ENCODE assay signal across 16 cellular contexts in genomic region chr20:36823126-36823525, GRCh38. TPM values are rescaled to one million over a fixed set of nuclear protein-coding genes. Genes with fewer than 3 reads are reported as not detected.
DNase-seq lines count a peak whose midpoint lies in the region; ATAC-seq and TF ChIP-seq lines count a peak whose summit lies in the region.
"Had no signal": no experiment of that assay in that cellular context is flagged by ENCODE, and none has a peak within 500 bp of the region (broad histone marks: within the 10 kb centered on the region; RNA-seq: fewer than 3 reads in every experiment).

No MANE protein-coding gene starts in this region.

- H3K27me3 Mint-ChIP-seq in activated T-cell treated with anti-CD3 and anti-CD28 coated beads, Interleukin-2, amount 50 U/mL, for 72 hours (ENCODE audit: low read depth), result no peaks in the 10 kb centered on the region

- no peaks in the 10 kb centered on the region for H3K9me3 ChIP-seq in adrenal gland (replicated peaks in 1 of 3)

- DNase-seq in NCI-H2171 treated with DMSO at 0.1 percent for 48 hours (lab: John Stamatoyannopoulos, UW) (peak; percentile 52), NCI-H2171 (lab: John Stamatoyannopoulos, UW) (no peak), adrenal gland (peak in 1 of 7 donors; percentile 36)
- DNase-seq in activated T-cell treated with anti-CD3 and anti-CD28 coated beads, Interleukin-2, amount 50 U/mL, for 72 hours, result no peak
- DNase-seq in activated T-cell treated with anti-CD3 and anti-CD28 coated beads, Interleukin-2, amount 50 U/mL, for 1 hour, result no peak
- DNase-seq: activated CD4-positive, alpha-beta T cell treated with anti-CD3 and anti-CD28 coated beads, Interleukin-2, amount 50 U/mL, for 48 hours; DMS79; Kasumi-1; kidney; NCI-H526 treated with DMSO at 0.1 percent for 48 hours; posterior cingulate gyrus had no signal

- H3K36me3 Mint-ChIP-seq in activated T-cell treated with anti-CD3 and anti-CD28 coated beads, Interleukin-2, amount 50 U/mL, for 72 hours (ENCODE audit: insufficient read depth in 2 of 2), result no peaks in the 10 kb centered on the region

- no peaks in the 10 kb centered on the region for H3K9me3 Mint-ChIP-seq in activated T-cell treated with anti-CD3 and anti-CD28 coated beads, Interleukin-2, amount 50 U/mL, for 72 hours
- H3K9me3 Mint-ChIP-seq: activated T-helper 1 cell treated with anti-CD3 and anti-CD28 coated beads, Interleukin-12 subunit alpha, Interleukin-12 subunit beta, Interleukin-2, Interleukin-4 antibody, amounts not matched to agents 30 ng/mL and 10 ng/mL and 1 ng/mL, durations not matched to agents 14 hours and 24 hours and 36 hours; CD14-positive monocyte had no signal

- WGBS in adrenal gland, 4 donors, result 18 to 60% (median 34%) methylated on average over 5 of the region's 5 CpGs

- peak overlapping the region in 3 of 5 donors; percentile 2 to 13 (median 11) for H3K27ac ChIP-seq in adrenal gland
- peak overlapping the region; percentile 68 for H3K27ac ChIP-seq in layer of hippocampus (ENCODE audit: low read depth, low read length)
- H3K27ac ChIP-seq in temporal lobe (ENCODE audit: low read depth, low read length), result peak overlapping the region; percentile 81

- H3K27ac Mint-ChIP-seq in activated T-cell treated with anti-CD3 and anti-CD28 coated beads, Interleukin-2, amount 50 U/mL, for 72 hours, result no peak overlapping the region
- H3K27ac Mint-ChIP-seq: activated T-helper 1 cell treated with anti-CD3 and anti-CD28 coated beads, Interleukin-12 subunit alpha, Interleukin-12 subunit beta, Interleukin-2, Interleukin-4 antibody, amounts not matched to agents 30 ng/mL and 10 ng/mL and 1 ng/mL, durations not matched to agents 14 hours and 24 hours and 36 hours had no signal

- no peak for ATAC-seq in HG02623 (IDR thresholded peaks at IDR 0.05; ENCODE audit: unreplicated experiment)
- ATAC-seq in activated T-cell treated with anti-CD3 and anti-CD28 coated beads, Interleukin-2, amount 50 U/mL, for 72 hours (replicated peaks in 1 of 2), result no peak

- no peak for TF ChIP-seq POLR2A in adrenal gland (IDR thresholded peaks at IDR 0.05)

- H3K4me1 ChIP-seq in adrenal gland (replicated peaks in 1 of 2), result peaks cover 6 to 32% of the 10 kb centered on the region in 2 donors

- intact Hi-C loops in adrenal gland (cut with DNase I), result no loop called here

- peaks cover 4% of the 10 kb centered on the region for H3K4me1 Mint-ChIP-seq in activated T-cell treated with anti-CD3 and anti-CD28 coated beads, Interleukin-2, amount 50 U/mL, for 72 hours (ENCODE audit: low read depth)

- H3K27me3 ChIP-seq in adrenal gland (no peaks in the 10 kb centered on the region), layer of hippocampus (ENCODE audit: control insufficient read depth, insufficient read depth, low read length) (no peaks in the 10 kb centered on the region)

- H3K4me3 Mint-ChIP-seq in activated T-cell treated with anti-CD3 and anti-CD28 coated beads, Interleukin-2, amount 50 U/mL, for 72 hours, result no peak overlapping the region
- H3K4me3 Mint-ChIP-seq: activated T-helper 1 cell treated with anti-CD3 and anti-CD28 coated beads, Interleukin-12 subunit alpha, Interleukin-12 subunit beta, Interleukin-2, Interleukin-4 antibody, amounts not matched to agents 30 ng/mL and 10 ng/mL and 1 ng/mL, durations not matched to agents 14 hours and 24 hours and 36 hours; CD14-positive monocyte had no signal

- TF ChIP-seq CTCF in adrenal gland (IDR thresholded peaks at IDR 0.05), result no peak

- H3K36me3 ChIP-seq in adrenal gland (replicated peaks in 1 of 2), result peaks cover 0 to 36% of the 10 kb centered on the region in 2 donors

- H3K4me3 ChIP-seq in adrenal gland, result no peak overlapping the region

RNA-seq across cellular contexts. Expression of gene DSN1, which starts 49.6 kb away (rescaled TPM):
- total RNA-seq in adrenal gland, result 10 to 100 TPM in 4 of 8 donors, 1 to 10 TPM in 4; 6.7 to 17.0 (median 11.1) TPM
- 10 to 100 TPM; 18.5 to 23.5 (median 22.7) TPM for polyA plus RNA-seq in adrenal gland
- 4.2 TPM for total RNA-seq in temporal lobe
- 10 to 100 TPM; 30.2 to 35.9 TPM for total RNA-seq in activated T-cell treated with anti-CD3 and anti-CD28 coated beads, Interleukin-2, amount 50 U/mL, for 72 hours

RNA-seq across cellular contexts. Expression of gene TLDC2, which starts 52.8 kb away (rescaled TPM):
- total RNA-seq in adrenal gland (under 1 TPM in 1 of 8 donors, not detected in 7; 0.29 TPM), temporal lobe (not detected)
- polyA plus RNA-seq in adrenal gland, result under 1 TPM in 2 of 3 donors, not detected in 1; 0.10 to 0.22 TPM
- not detected for total RNA-seq in activated T-cell treated with anti-CD3 and anti-CD28 coated beads, Interleukin-2, amount 50 U/mL, for 72 hours
- total RNA-seq: activated T-helper 1 cell treated with anti-CD3 and anti-CD28 coated beads, Interleukin-12 subunit alpha, Interleukin-12 subunit beta, Interleukin-2, Interleukin-4 antibody, amounts not matched to agents 30 ng/mL and 10 ng/mL and 1 ng/mL, durations not matched to agents 14 hours and 24 hours and 36 hours had no signal
- polyA plus RNA-seq: CD14-positive monocyte had no signal

Comparison
In these comparisons a context has a peak if more than half of its experiments do, and no peak if none do; other contexts are left out.
1. H3K27ac ChIP-seq: peak in every context shown above with its lines; median percentile 81 in temporal lobe; 68 in layer of hippocampus; 11 in adrenal gland.